Comparison of ENCODE assay signal across 18 cellular contexts in the genomic region with DNA sequence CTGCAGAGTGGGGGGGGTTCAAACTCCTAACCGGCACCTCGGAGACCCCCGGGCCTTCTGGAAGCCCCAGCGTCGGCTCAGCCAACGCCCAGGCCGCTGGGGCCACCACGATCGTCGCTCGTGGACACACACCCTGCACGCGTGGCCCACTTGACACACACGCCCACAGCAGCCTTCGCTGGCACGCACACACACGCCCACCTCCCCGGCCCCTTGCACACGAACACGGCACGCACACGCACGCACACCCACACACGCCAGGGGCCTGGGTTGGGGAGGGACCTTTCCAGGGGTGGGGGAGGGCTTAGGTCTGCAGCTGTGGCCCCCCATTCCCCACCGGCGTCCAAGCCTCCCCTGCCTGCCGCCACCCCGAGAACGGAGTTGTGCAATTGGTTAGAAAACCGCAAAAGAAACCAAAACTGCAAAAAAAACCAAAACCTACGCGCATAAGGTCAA. TPM values are rescaled to one million over a fixed set of nuclear protein-coding genes. Genes with fewer than 3 reads are reported as not detected.
A peak's percentile ranks its signal among the peaks of the same experiment; 100 is the strongest.
DNase-seq lines count a peak whose midpoint lies in the region; ATAC-seq and TF ChIP-seq lines count a peak whose summit lies in the region.
"Had no signal": no experiment of that assay in that cellular context is flagged by ENCODE, and none has a peak within 500 bp of the region (broad histone marks: within the 10 kb centered on the region; RNA-seq: fewer than 3 reads in every experiment).

No MANE protein-coding gene starts in this region.

- H3K9me3 ChIP-seq in A673 (ENCODE audit: low read depth, low read length, poor library complexity, severe bottlenecking) (no peaks in the 10 kb centered on the region), right lobe of liver (no peaks in the 10 kb centered on the region)
- H3K9me3 ChIP-seq: ascending aorta, BE2C, thyroid gland had no signal

- peak overlapping the region; percentile 41 for H2AFZ ChIP-seq in KMS-11 (ENCODE audit: low read depth)

- no peak for ATAC-seq in right lobe of liver
- no peak for ATAC-seq in GM18498 (IDR thresholded peaks at IDR 0.05; ENCODE audit: unreplicated experiment)
- ATAC-seq: right cardiac atrium had no signal

- peak overlapping the region; percentile 51 for H3K4me2 ChIP-seq in KMS-11

- no peak overlapping the region for H3K27ac ChIP-seq in A673 (ENCODE audit: low read depth, low read length, poor library complexity, severe bottlenecking)
- H3K27ac ChIP-seq in KMS-11, result no peak overlapping the region
- H3K27ac ChIP-seq in right lobe of liver, result peak overlapping the region; percentile 44 to 57 (median 47)
- H3K27ac ChIP-seq: ascending aorta, thyroid gland, WERI-Rb-1 had no signal

- H3K9ac ChIP-seq in KMS-11, result peak overlapping the region; percentile 32; the same call in 1 of the 2 replicates

- H3K4me3 ChIP-seq in A673 (ENCODE audit: low read depth, low read length, poor library complexity, severe bottlenecking) (peak overlapping the region; percentile 24), KMS-11 (IDR thresholded peaks at IDR 0.05; ENCODE audit: insufficient read depth, low read depth, low read length) (no peak overlapping the region), right lobe of liver (peak overlapping the region in 1 of 3 donors; percentile 6)
- H3K4me3 ChIP-seq: thyroid gland had no signal

- DNase-seq in A673 (ENCODE audit: low spot score) (no peak), OCI-M1 (lab: John Stamatoyannopoulos, UW) (peak; percentile 79), right lobe of liver (no peak), amniotic stem cell (lab: John Stamatoyannopoulos, UW) (no peak), NCI-H1694 treated with DMSO at 0.1 percent for 48 hours (lab: John Stamatoyannopoulos, UW) (no peak), GOT3 (lab: John Stamatoyannopoulos, UW) (no peak)
- DNase-seq: activated CD4-positive, alpha-beta T cell treated with anti-CD3 and anti-CD28 coated beads, Interleukin-2, amount 10 ng/mL, durations not matched to agents 7 days and 5 days; BE2C; NCI-H1417; NCI-H2081 treated with DMSO at 0.1 percent for 48 hours; right cardiac atrium; stimulated activated CD4-positive, alpha-beta T cell treated with anti-CD3 and anti-CD28 coated beads, Interleukin-15, amount 100 ng/mL, for 24 hours; thyroid gland; WERI-Rb-1 had no signal

- BruUV-seq in A673 (replicated peaks; lab: Mats Ljungman, UMichigan), result no TSS peak

- no peaks in the 10 kb centered on the region for H4K20me1 ChIP-seq in KMS-11 (ENCODE audit: insufficient read depth)

- intact Hi-C loops in A673 (cut with micrococcal nuclease; ENCODE audit: unreplicated experiment) (no loop called here), right lobe of liver (cut with DNase I) (no loop called here)

- no peak for TF ChIP-seq POLR2A in right lobe of liver (IDR thresholded peaks at IDR 0.05)

- TF ChIP-seq CTCF in A673 (conservative IDR thresholded peaks at IDR 0.05; ENCODE audit: low read depth, low read length) (no peak), KMS-11 (conservative IDR thresholded peaks at IDR 0.05; ENCODE audit: low read depth, low read length) (no peak), right lobe of liver (IDR thresholded peaks at IDR 0.05) (no peak)

- H3K4me1 ChIP-seq in A673 (ENCODE audit: insufficient read depth, low read length, poor library complexity, severe bottlenecking) (peaks cover 7% of the 10 kb centered on the region), KMS-11 (ENCODE audit: low read depth, poor library complexity, severe bottlenecking) (peaks cover 16% of the 10 kb centered on the region), right lobe of liver (peaks cover 0 to 45% (median 12%) of the 10 kb centered on the region in 4 donors)
- H3K4me1 ChIP-seq: ascending aorta, thyroid gland had no signal

- no peaks in the 10 kb centered on the region for H3K79me2 ChIP-seq in KMS-11 (ENCODE audit: insufficient read depth, low read depth)

- CTCF ChIA-PET in A673 (lab: Charles Lee), result no interaction called here

- POLR2A ChIA-PET in A673 (lab: Charles Lee; ENCODE audit: low non-redundant PET), result interaction anchor here (0.6 kb wide), 1 partner anchor 8 kb away, joined by 5 read pairs; the partner anchor contains the start of gene PLIN5

- 29% methylated on average over 3 of the region's 32 CpGs for WGBS in right lobe of liver (ENCODE audit: insufficient coverage, low coverage, low lambda C conversion rate, missing lambda C conversion rate)

- H3K36me3 ChIP-seq in A673 (ENCODE audit: insufficient read depth, low read length, poor library complexity, severe bottlenecking) (no peaks in the 10 kb centered on the region), KMS-11 (ENCODE audit: insufficient read depth) (no peaks in the 10 kb centered on the region), right lobe of liver (peaks cover 0 to 3% (median under 1%) of the 10 kb centered on the region in 4 donors)
- H3K36me3 ChIP-seq: ascending aorta, BE2C, thyroid gland had no signal

- no peaks in the 10 kb centered on the region for H3K27me3 ChIP-seq in A673 (replicated peaks; ENCODE audit: insufficient read depth, low read depth, low read length, poor library complexity)
- peaks cover 44% of the 10 kb centered on the region for H3K27me3 ChIP-seq in KMS-11 (ENCODE audit: insufficient read depth, low read depth)
- no peaks in the 10 kb centered on the region for H3K27me3 ChIP-seq in right lobe of liver
- H3K27me3 ChIP-seq: ascending aorta, thyroid gland had no signal

RNA-seq across cellular contexts. Expression of gene LRG1, which starts 3.1 kb away (rescaled TPM):
- total RNA-seq in A673 (2021), result 0.20 TPM in 1 of 2 replicates, not detected in the other
- total RNA-seq in right lobe of liver, result 1,000 to 10,000 TPM in 2 of 6 experiments, 100 to 1,000 TPM in 4; 331 to 1,334 (median 524) TPM

RNA-seq across cellular contexts. Expression of gene PLIN5, which starts 7.9 kb away (rescaled TPM):
- 3.0 and 6.8 TPM in 2 replicates for total RNA-seq in A673 (2021)
- 100 to 1,000 TPM in 4 of 6 experiments, 10 to 100 TPM in 2; 35.0 to 149 (median 117) TPM for total RNA-seq in right lobe of liver
- total RNA-seq: activated CD4-positive, alpha-beta T cell treated with anti-CD3 and anti-CD28 coated beads, Interleukin-2, amount 10 ng/mL, durations not matched to agents 7 days and 5 days; T-helper 2 cell treated with Interferon-gamma antibody and Interleukin-4, amounts not matched to agents 100 ng/mL and 5 ng/mL, for 36 hours had no signal

RNA-seq across cellular contexts. Expression of gene SEMA6B, which starts 16.6 kb away (rescaled TPM):
- total RNA-seq in A673 (2021) (9.2 and 12.2 TPM in 2 replicates), right lobe of liver (1 to 10 TPM; 1.0 to 6.5 (median 2.3) TPM)
- total RNA-seq: activated CD4-positive, alpha-beta T cell treated with anti-CD3 and anti-CD28 coated beads, Interleukin-2, amount 10 ng/mL, durations not matched to agents 7 days and 5 days; T-helper 2 cell treated with Interferon-gamma antibody and Interleukin-4, amounts not matched to agents 100 ng/mL and 5 ng/mL, for 36 hours had no signal

RNA-seq across cellular contexts. Expression of gene PLIN4, which starts 24.6 kb away (rescaled TPM):
- 1.0 and 1.3 TPM in 2 replicates for total RNA-seq in A673 (2021)
- 10 to 100 TPM; 28.4 to 51.2 (median 39.3) TPM for total RNA-seq in right lobe of liver
- total RNA-seq: activated CD4-positive, alpha-beta T cell treated with anti-CD3 and anti-CD28 coated beads, Interleukin-2, amount 10 ng/mL, durations not matched to agents 7 days and 5 days; T-helper 2 cell treated with Interferon-gamma antibody and Interleukin-4, amounts not matched to agents 100 ng/mL and 5 ng/mL, for 36 hours had no signal

Comparison
In these comparisons a context has a peak if more than half of its experiments do, and no peak if none do; other contexts are left out.
1. H3K27ac ChIP-seq: peak in right lobe of liver (3 of 3); none in A673 (single experiment) and KMS-11 (single experiment).
2. RNA of gene LRG1, which starts 3.1 kb away (total RNA-seq): 331 to 1,334 TPM in right lobe of liver; 0.20 TPM in A673; every median in the first group is over 100 times any median in the second.